In genomic region chr2:55163895-55164509, GRCh38 we compare ENCODE assay signal across 1 cellular context.
TF ChIP-seq lines count a peak whose summit lies in the region.

No MANE protein-coding gene starts in this region.

TF ChIP-seq in GM23338, 12 proteins besides CTCF, POLR2A, EP300 and RAD21 (continued from another document):
- TF ChIP-seq REST (IDR thresholded peaks at IDR 0.05; ENCODE audit: unreplicated experiment), result no peak
